In genomic region chr1:12175456-12175797, GRCh38 we compare ENCODE assay signal across 12 cellular contexts. TPM values are rescaled to one million over a fixed set of nuclear protein-coding genes. Genes with fewer than 3 reads are reported as not detected.
DNase-seq lines count a peak whose midpoint lies in the region; ATAC-seq and TF ChIP-seq lines count a peak whose summit lies in the region.
"Had no signal": no experiment of that assay in that cellular context is flagged by ENCODE, and none has a peak within 500 bp of the region (broad histone marks: within the 10 kb centered on the region; RNA-seq: fewer than 3 reads in every experiment).

No MANE protein-coding gene starts in this region.

- no peak for ATAC-seq in right lobe of liver
- ATAC-seq in stimulated activated effector memory CD8-positive, alpha-beta T cell treated with anti-CD3 and anti-CD28 coated beads, Interleukin-12 subunit alpha, Interleukin-12 subunit beta, amount 100 ng/mL, for 72 hours = no peak

- no peak for DNase-seq in activated CD4-positive, alpha-beta T cell treated with anti-CD3 and anti-CD28 coated beads, Interleukin-2, amount 10 ng/mL, durations not matched to agents 24 days and 14 days
- DNase-seq in activated CD4-positive, alpha-beta T cell treated with anti-CD3 and anti-CD28 coated beads for 1 hour = no peak
- DNase-seq in activated T-helper 2 cell treated with anti-CD3 and anti-CD28 coated beads, Interferon-gamma antibody, Interleukin-2, Interleukin-4, amounts not matched to agents 10 μg/mL and 5 μg/mL and 100 μg/mL, durations not matched to agents 14 hours and 24 hours and 36 hours (ENCODE audit: low spot score) = no peak
- DNase-seq in right lobe of liver (no peak), SKM-1 treated with dmso at 0.1 percent for 144 hours (lab: John Stamatoyannopoulos, UW; ENCODE audit: unreplicated experiment) (no peak), epidermal melanocyte (ENCODE audit: insufficient read length, low spot score) (no peak), NCI-H748 treated with DMSO at 0.1 percent for 48 hours (lab: John Stamatoyannopoulos, UW) (no peak)
- no peak for DNase-seq in stimulated activated effector memory CD8-positive, alpha-beta T cell treated with anti-CD3 and anti-CD28 coated beads, Interleukin-12 subunit alpha, Interleukin-12 subunit beta, amount 100 ng/mL, for 72 hours (ENCODE audit: low spot score in 2 of 2)
- DNase-seq: DMS79; Karpas-422; NCI-H2081 treated with DMSO at 0.1 percent for 48 hours; stimulated activated CD4-positive, alpha-beta T cell treated with anti-CD3 and anti-CD28 coated beads, Interleukin-12 subunit alpha, Interleukin-12 subunit beta, amount 100 ng/mL, for 4 hours had no signal

- no peak for TF ChIP-seq CTCF in right lobe of liver (IDR thresholded peaks at IDR 0.05)

- H3K36me3 ChIP-seq in right lobe of liver = no peaks in the 10 kb centered on the region

- H3K27me3 Mint-ChIP-seq in activated CD4-positive, alpha-beta T cell treated with anti-CD3 and anti-CD28 coated beads, Interleukin-2, amount 10 ng/mL, durations not matched to agents 24 days and 14 days = no peaks in the 10 kb centered on the region
- no peaks in the 10 kb centered on the region for H3K27me3 Mint-ChIP-seq in activated T-helper 2 cell treated with anti-CD3 and anti-CD28 coated beads, Interferon-gamma antibody, Interleukin-2, Interleukin-4, amounts not matched to agents 10 μg/mL and 5 μg/mL and 100 μg/mL, durations not matched to agents 14 hours and 24 hours and 36 hours (ENCODE audit: low read depth)

- intact Hi-C loops in activated CD4-positive, alpha-beta T cell treated with anti-CD3 and anti-CD28 coated beads, Interleukin-2, amount 10 ng/mL, durations not matched to agents 24 days and 14 days (cut with micrococcal nuclease) = loop anchor here (5.0 to 10.0 kb wide), 3 partner anchors 259 to 339 kb away; no protein-coding TSS in a partner anchor
- intact Hi-C loops in activated T-helper 2 cell treated with anti-CD3 and anti-CD28 coated beads, Interferon-gamma antibody, Interleukin-2, Interleukin-4, amounts not matched to agents 10 μg/mL and 5 μg/mL and 100 μg/mL, durations not matched to agents 14 hours and 24 hours and 36 hours (cut with micrococcal nuclease) = no loop called here
- intact Hi-C loops in right lobe of liver (cut with DNase I) = no loop called here

- H3K4me1 ChIP-seq in right lobe of liver = peaks cover 0 to 64% (median 27%) of the 10 kb centered on the region in 4 donors

- no peaks in the 10 kb centered on the region for H3K27me3 ChIP-seq in right lobe of liver

- H3K36me3 Mint-ChIP-seq in activated CD4-positive, alpha-beta T cell treated with anti-CD3 and anti-CD28 coated beads, Interleukin-2, amount 10 ng/mL, durations not matched to agents 24 days and 14 days (ENCODE audit: low read depth) = peaks cover 52% of the 10 kb centered on the region
- H3K36me3 Mint-ChIP-seq in activated T-helper 2 cell treated with anti-CD3 and anti-CD28 coated beads, Interferon-gamma antibody, Interleukin-2, Interleukin-4, amounts not matched to agents 10 μg/mL and 5 μg/mL and 100 μg/mL, durations not matched to agents 14 hours and 24 hours and 36 hours (ENCODE audit: low read depth) = peaks cover 67% of the 10 kb centered on the region
- H3K36me3 Mint-ChIP-seq in stimulated activated effector memory CD8-positive, alpha-beta T cell treated with anti-CD3 and anti-CD28 coated beads, Interleukin-12 subunit alpha, Interleukin-12 subunit beta, amount 100 ng/mL, for 72 hours = peaks cover 100% of the 10 kb centered on the region

- peak overlapping the region; percentile 40 for H3K4me3 Mint-ChIP-seq in activated CD4-positive, alpha-beta T cell treated with anti-CD3 and anti-CD28 coated beads, Interleukin-2, amount 10 ng/mL, durations not matched to agents 24 days and 14 days
- H3K4me3 Mint-ChIP-seq in activated T-helper 2 cell treated with anti-CD3 and anti-CD28 coated beads, Interferon-gamma antibody, Interleukin-2, Interleukin-4, amounts not matched to agents 10 μg/mL and 5 μg/mL and 100 μg/mL, durations not matched to agents 14 hours and 24 hours and 36 hours (ENCODE audit: low read depth) = no peak overlapping the region
- peak overlapping the region; percentile 100 for H3K4me3 Mint-ChIP-seq in stimulated activated effector memory CD8-positive, alpha-beta T cell treated with anti-CD3 and anti-CD28 coated beads, Interleukin-12 subunit alpha, Interleukin-12 subunit beta, amount 100 ng/mL, for 72 hours

- H3K4me3 ChIP-seq in right lobe of liver = no peak overlapping the region

- peaks cover 88% of the 10 kb centered on the region for H3K4me1 Mint-ChIP-seq in activated CD4-positive, alpha-beta T cell treated with anti-CD3 and anti-CD28 coated beads, Interleukin-2, amount 10 ng/mL, durations not matched to agents 24 days and 14 days
- H3K4me1 Mint-ChIP-seq in activated T-helper 2 cell treated with anti-CD3 and anti-CD28 coated beads, Interferon-gamma antibody, Interleukin-2, Interleukin-4, amounts not matched to agents 10 μg/mL and 5 μg/mL and 100 μg/mL, durations not matched to agents 14 hours and 24 hours and 36 hours (ENCODE audit: low read depth) = peaks cover 85% of the 10 kb centered on the region
- H3K4me1 Mint-ChIP-seq in stimulated activated effector memory CD8-positive, alpha-beta T cell treated with anti-CD3 and anti-CD28 coated beads, Interleukin-12 subunit alpha, Interleukin-12 subunit beta, amount 100 ng/mL, for 72 hours = peaks cover 91% of the 10 kb centered on the region

- no peak for TF ChIP-seq POLR2A in right lobe of liver (IDR thresholded peaks at IDR 0.05)

- no peaks in the 10 kb centered on the region for H3K9me3 ChIP-seq in right lobe of liver

- 20% methylated on average over 2 of the region's 4 CpGs for WGBS in right lobe of liver (ENCODE audit: insufficient coverage, low coverage, low lambda C conversion rate, missing lambda C conversion rate)

- H3K9me3 Mint-ChIP-seq in activated CD4-positive, alpha-beta T cell treated with anti-CD3 and anti-CD28 coated beads, Interleukin-2, amount 10 ng/mL, durations not matched to agents 24 days and 14 days = no peaks in the 10 kb centered on the region
- peaks cover 4% of the 10 kb centered on the region for H3K9me3 Mint-ChIP-seq in activated T-helper 2 cell treated with anti-CD3 and anti-CD28 coated beads, Interferon-gamma antibody, Interleukin-2, Interleukin-4, amounts not matched to agents 10 μg/mL and 5 μg/mL and 100 μg/mL, durations not matched to agents 14 hours and 24 hours and 36 hours
- H3K9me3 Mint-ChIP-seq in stimulated activated effector memory CD8-positive, alpha-beta T cell treated with anti-CD3 and anti-CD28 coated beads, Interleukin-12 subunit alpha, Interleukin-12 subunit beta, amount 100 ng/mL, for 72 hours = peaks cover 3% of the 10 kb centered on the region

- H3K27ac Mint-ChIP-seq in activated CD4-positive, alpha-beta T cell treated with anti-CD3 and anti-CD28 coated beads, Interleukin-2, amount 10 ng/mL, durations not matched to agents 24 days and 14 days = peak overlapping the region; percentile 84
- H3K27ac Mint-ChIP-seq in activated T-helper 2 cell treated with anti-CD3 and anti-CD28 coated beads, Interferon-gamma antibody, Interleukin-2, Interleukin-4, amounts not matched to agents 10 μg/mL and 5 μg/mL and 100 μg/mL, durations not matched to agents 14 hours and 24 hours and 36 hours = peak overlapping the region; percentile 74
- H3K27ac Mint-ChIP-seq in stimulated activated effector memory CD8-positive, alpha-beta T cell treated with anti-CD3 and anti-CD28 coated beads, Interleukin-12 subunit alpha, Interleukin-12 subunit beta, amount 100 ng/mL, for 72 hours = peak overlapping the region; percentile 100

- peak overlapping the region; percentile 52 to 98 (median 58) for H3K27ac ChIP-seq in right lobe of liver

RNA-seq across cellular contexts. Expression of gene TNFRSF1B, which starts 8.6 kb away (rescaled TPM):
- total RNA-seq in activated CD4-positive, alpha-beta T cell treated with anti-CD3 and anti-CD28 coated beads, Interleukin-2, amount 10 ng/mL, durations not matched to agents 24 days and 14 days = 145 TPM in 2 replicates
- 150 and 153 TPM in 2 replicates for total RNA-seq in activated T-helper 2 cell treated with anti-CD3 and anti-CD28 coated beads, Interferon-gamma antibody, Interleukin-2, Interleukin-4, amounts not matched to agents 10 μg/mL and 5 μg/mL and 100 μg/mL, durations not matched to agents 14 hours and 24 hours and 36 hours
- total RNA-seq in right lobe of liver = 10 to 100 TPM; 12.9 to 56.9 (median 26.5) TPM

RNA-seq across cellular contexts. Expression of gene VPS13D, which starts 54.4 kb away (rescaled TPM):
- 26.9 and 30.8 TPM in 2 replicates for total RNA-seq in activated CD4-positive, alpha-beta T cell treated with anti-CD3 and anti-CD28 coated beads, Interleukin-2, amount 10 ng/mL, durations not matched to agents 24 days and 14 days
- 28.6 and 32.1 TPM in 2 replicates for total RNA-seq in activated T-helper 2 cell treated with anti-CD3 and anti-CD28 coated beads, Interferon-gamma antibody, Interleukin-2, Interleukin-4, amounts not matched to agents 10 μg/mL and 5 μg/mL and 100 μg/mL, durations not matched to agents 14 hours and 24 hours and 36 hours
- total RNA-seq in right lobe of liver = 10 to 100 TPM; 25.9 to 36.9 (median 30.8) TPM
